ENCODE assay signal across 12 cellular contexts in genomic region chr16:67483150-67483549, GRCh38. TPM values are rescaled to one million over a fixed set of nuclear protein-coding genes. Genes with fewer than 3 reads are reported as not detected.
DNase-seq lines count a peak whose midpoint lies in the region; ATAC-seq, FAIRE-seq and TF ChIP-seq lines count a peak whose summit lies in the region.
"Had no signal": no experiment of that assay in that cellular context is flagged by ENCODE, and none has a peak within 500 bp of the region (broad histone marks: within the 10 kb centered on the region; RNA-seq: fewer than 3 reads in every experiment).

A gene with protein sequence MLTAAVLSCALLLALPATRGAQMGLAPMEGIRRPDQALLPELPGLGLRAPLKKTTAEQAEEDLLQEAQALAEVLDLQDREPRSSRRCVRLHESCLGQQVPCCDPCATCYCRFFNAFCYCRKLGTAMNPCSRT (minus strand): TSS chr16:67483547. CDS start chr16:67483398, 149 bp downstream.

- peaks cover 14% of the 10 kb centered on the region for H3K27me3 Mint-ChIP-seq in endothelial cell (ENCODE audit: unreplicated experiment)

- peak within 1 kb of the TSS; percentile 95 for H3K4me3 ChIP-seq in DOHH2 (ENCODE audit: low read length)
- H3K4me3 ChIP-seq in rectal smooth muscle tissue (ENCODE audit: low read length) = peak within 1 kb of the TSS; percentile 79
- H3K4me3 ChIP-seq in brain microvascular endothelial cell (ENCODE audit: low read depth, low read length) = no peak within 1 kb of the TSS
- H3K4me3 ChIP-seq: SJSA1 had no signal

- peaks cover 20% of the 10 kb centered on the region for H3K4me1 Mint-ChIP-seq in endothelial cell (ENCODE audit: unreplicated experiment)

- peaks cover 3% of the 10 kb centered on the region for H3K36me3 Mint-ChIP-seq in endothelial cell (ENCODE audit: low read depth, unreplicated experiment)

- peak within 1 kb of the TSS; percentile 97 for H3K4me2 ChIP-seq in DOHH2 (ENCODE audit: low read length)

- H3K27me3 ChIP-seq in DOHH2 (ENCODE audit: control insufficient read depth, low read length) (no peaks in the 10 kb centered on the region), rectal smooth muscle tissue (ENCODE audit: control insufficient read depth, insufficient read depth, low read length) (no peaks in the 10 kb centered on the region), brain microvascular endothelial cell (replicated peaks) (no peaks in the 10 kb centered on the region)
- H3K27me3 ChIP-seq: SJSA1 had no signal

- H3K9me3 ChIP-seq in DOHH2 (ENCODE audit: control insufficient read depth, insufficient read depth, low read length) = no peaks in the 10 kb centered on the region
- H3K9me3 ChIP-seq: SJSA1 had no signal

- no peak for FAIRE-seq in GM19239 (lab: Jason Lieb, UNC)
- FAIRE-seq in frontal cortex (lab: Jason Lieb, UNC) = no peak

- no peak within 1 kb of the TSS for H3K9ac ChIP-seq in rectal smooth muscle tissue (ENCODE audit: low read length)

- POLR2A ChIA-PET in RWPE1 (lab: Yijun Ruan, JAX; ENCODE audit: low non-redundant PET) = no interaction called here

- CTCF ChIA-PET in RWPE1 (lab: Yijun Ruan, JAX) = interaction anchor here (0.5 kb wide), 1 partner anchor 42 kb away, joined by 3 read pairs; no protein-coding TSS in a partner anchor

- no peak within 1 kb of the TSS for H3K27ac Mint-ChIP-seq in endothelial cell (ENCODE audit: unreplicated experiment)

- H3F3A ChIP-seq in DOHH2 (ENCODE audit: control insufficient read depth, insufficient read depth) = peaks cover 16% of the 10 kb centered on the region

- H4K20me1 ChIP-seq in DOHH2 (ENCODE audit: control insufficient read depth, insufficient read depth, low read depth, low read length) = no peaks in the 10 kb centered on the region

- H3K36me3 ChIP-seq in DOHH2 (ENCODE audit: control insufficient read depth, low read length) = peaks cover 16% of the 10 kb centered on the region
- H3K36me3 ChIP-seq in rectal smooth muscle tissue (ENCODE audit: control insufficient read depth, insufficient read depth, low read length) = no peaks in the 10 kb centered on the region
- H3K36me3 ChIP-seq in brain microvascular endothelial cell (replicated peaks) = no peaks in the 10 kb centered on the region

- peaks cover 45% of the 10 kb centered on the region for H3K79me2 ChIP-seq in DOHH2 (ENCODE audit: control insufficient read depth, low read length)

- H3K9me2 ChIP-seq in DOHH2 (replicated peaks; ENCODE audit: control insufficient read depth, low read length) = no peaks in the 10 kb centered on the region

- no peak for TF ChIP-seq CTCF in DOHH2 (IDR thresholded peaks at IDR 0.05; ENCODE audit: low read depth, low read length, poor library complexity, severe bottlenecking)
- no peak for TF ChIP-seq CTCF in RWPE1 (conservative IDR thresholded peaks at IDR 0.05; ENCODE audit: low read depth)
- TF ChIP-seq CTCF in endothelial cell (IDR thresholded peaks at IDR 0.05; ENCODE audit: unreplicated experiment) = no peak
- no peak for TF ChIP-seq CTCF in brain microvascular endothelial cell (IDR thresholded peaks at IDR 0.05; ENCODE audit: low read depth, low read length, missing control alignments)

- in situ Hi-C loops in brain microvascular endothelial cell (cut with HindIII; ENCODE audit: low pct_ligation_motif_present, low sequenced_read_pairs) = no loop called here

- ATAC-seq in HG02763 (IDR thresholded peaks at IDR 0.05; ENCODE audit: unreplicated experiment) = no peak

- DNase-seq in RWPE1 (ENCODE audit: low spot score) (no peak), endothelial cell (ENCODE audit: low spot score) (no peak), GM19239 (ENCODE audit: insufficient read length, low spot score) (no peak), brain microvascular endothelial cell (no peak), frontal cortex (ENCODE audit: low spot score in 2 of 2) (no peak)
- DNase-seq: activated gamma-delta T cell, NCI-H187 treated with DMSO at 0.1 percent for 48 hours had no signal

- H3K4me1 ChIP-seq in DOHH2 (ENCODE audit: control insufficient read depth, low read length) (peaks cover 71% of the 10 kb centered on the region), rectal smooth muscle tissue (ENCODE audit: control insufficient read depth, insufficient read depth, low read length) (peaks cover 10% of the 10 kb centered on the region)

- H3K9me3 Mint-ChIP-seq in endothelial cell (ENCODE audit: unreplicated experiment) = no peaks in the 10 kb centered on the region

- peak within 1 kb of the TSS; percentile 42 for H3K4me3 Mint-ChIP-seq in endothelial cell (ENCODE audit: unreplicated experiment)

- H3K27ac ChIP-seq in DOHH2 (ENCODE audit: low read depth, low read length) (no peak within 1 kb of the TSS), RWPE1 (peak within 1 kb of the TSS; percentile 83), rectal smooth muscle tissue (ENCODE audit: low read depth, low read length) (peak within 1 kb of the TSS; percentile 89), brain microvascular endothelial cell (no peak within 1 kb of the TSS)
- H3K27ac ChIP-seq: SJSA1 had no signal

RNA-seq across cellular contexts. Expression of the gene that starts here (rescaled TPM):
- not detected for total RNA-seq in endothelial cell (ENCODE audit: unreplicated experiment)
- not detected for total RNA-seq in frontal cortex
- total RNA-seq: omental fat pad, SJSA1 had no signal

Comparison
In these comparisons a context has a peak if more than half of its experiments do, and no peak if none do; other contexts are left out.
1. H3K27ac ChIP-seq: peak in RWPE1 (single experiment) and rectal smooth muscle tissue (single experiment); none in DOHH2 (single experiment) and brain microvascular endothelial cell (single experiment).